1 cellular context compared by ENCODE assay signal in the genomic region with DNA sequence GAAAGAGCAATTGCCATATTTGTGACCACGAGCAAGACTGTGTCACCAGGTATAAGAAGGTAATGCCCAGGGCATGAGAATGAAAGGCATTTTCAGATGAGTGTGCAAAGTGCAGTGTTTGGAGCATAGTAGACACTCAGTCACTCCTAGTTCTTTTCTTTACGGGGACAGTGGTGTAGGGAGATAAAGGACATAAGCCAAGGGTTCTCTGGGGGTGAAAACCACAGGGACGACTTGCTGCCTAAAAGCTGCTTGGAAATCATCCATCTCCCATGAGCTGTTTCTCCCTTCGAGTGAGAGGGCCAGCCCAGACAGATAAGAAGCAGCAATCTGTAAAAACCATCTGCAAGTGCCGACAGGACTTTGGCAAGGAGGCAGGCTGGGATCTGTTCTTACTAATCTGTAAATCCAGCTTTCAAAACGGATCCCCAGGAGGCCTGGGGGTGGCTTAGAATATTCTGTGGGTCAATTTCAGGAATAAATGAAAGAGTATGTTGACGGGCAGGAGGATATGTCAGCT.
TF ChIP-seq lines count a peak whose summit lies in the region.

No MANE protein-coding gene starts in this region.

TF ChIP-seq in K562, 482 proteins besides CTCF, POLR2A, EP300 and RAD21 (continued from another document and continues in another):
- peak; percentile 90 to 93 for TF ChIP-seq NCOA2 (IDR thresholded peaks at IDR 0.05; ENCODE audit: partially characterized antibody in 2 of 2)
- TF ChIP-seq, protein P1, sequence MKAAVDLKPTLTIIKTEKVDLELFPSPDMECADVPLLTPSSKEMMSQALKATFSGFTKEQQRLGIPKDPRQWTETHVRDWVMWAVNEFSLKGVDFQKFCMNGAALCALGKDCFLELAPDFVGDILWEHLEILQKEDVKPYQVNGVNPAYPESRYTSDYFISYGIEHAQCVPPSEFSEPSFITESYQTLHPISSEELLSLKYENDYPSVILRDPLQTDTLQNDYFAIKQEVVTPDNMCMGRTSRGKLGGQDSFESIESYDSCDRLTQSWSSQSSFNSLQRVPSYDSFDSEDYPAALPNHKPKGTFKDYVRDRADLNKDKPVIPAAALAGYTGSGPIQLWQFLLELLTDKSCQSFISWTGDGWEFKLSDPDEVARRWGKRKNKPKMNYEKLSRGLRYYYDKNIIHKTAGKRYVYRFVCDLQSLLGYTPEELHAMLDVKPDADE (conservative IDR thresholded peaks at IDR 0.05; ENCODE audit: control insufficient read depth, low read depth, low read length) = peak; percentile 93
- no peak for TF ChIP-seq SMAD2 (IDR thresholded peaks at IDR 0.05; ENCODE audit: low read depth, low read length)
- no peak for TF ChIP-seq CBX5 (IDR thresholded peaks at IDR 0.05; ENCODE audit: borderline replicate concordance, low read depth)
- TF ChIP-seq, protein P2, sequence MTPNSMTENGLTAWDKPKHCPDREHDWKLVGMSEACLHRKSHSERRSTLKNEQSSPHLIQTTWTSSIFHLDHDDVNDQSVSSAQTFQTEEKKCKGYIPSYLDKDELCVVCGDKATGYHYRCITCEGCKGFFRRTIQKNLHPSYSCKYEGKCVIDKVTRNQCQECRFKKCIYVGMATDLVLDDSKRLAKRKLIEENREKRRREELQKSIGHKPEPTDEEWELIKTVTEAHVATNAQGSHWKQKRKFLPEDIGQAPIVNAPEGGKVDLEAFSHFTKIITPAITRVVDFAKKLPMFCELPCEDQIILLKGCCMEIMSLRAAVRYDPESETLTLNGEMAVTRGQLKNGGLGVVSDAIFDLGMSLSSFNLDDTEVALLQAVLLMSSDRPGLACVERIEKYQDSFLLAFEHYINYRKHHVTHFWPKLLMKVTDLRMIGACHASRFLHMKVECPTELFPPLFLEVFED (CRISPR knock-in tag; conservative IDR thresholded peaks at IDR 0.05) = peak; percentile 64; the same call in 1 of the 2 replicates
- peak; percentile 66 for TF ChIP-seq CEBPB (tag; IDR thresholded peaks at IDR 0.05)
- TF ChIP-seq TRIM28 (IDR thresholded peaks at IDR 0.05) = peak; percentile 87
- TF ChIP-seq, protein P3, sequence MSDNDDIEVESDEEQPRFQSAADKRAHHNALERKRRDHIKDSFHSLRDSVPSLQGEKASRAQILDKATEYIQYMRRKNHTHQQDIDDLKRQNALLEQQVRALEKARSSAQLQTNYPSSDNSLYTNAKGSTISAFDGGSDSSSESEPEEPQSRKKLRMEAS (CRISPR knock-in tag; IDR thresholded peaks at IDR 0.05) = peak; percentile 80
- peak; percentile 65 for TF ChIP-seq ETV1 (tag; conservative IDR thresholded peaks at IDR 0.05; ENCODE audit: low read depth)
- TF ChIP-seq, protein P4, sequence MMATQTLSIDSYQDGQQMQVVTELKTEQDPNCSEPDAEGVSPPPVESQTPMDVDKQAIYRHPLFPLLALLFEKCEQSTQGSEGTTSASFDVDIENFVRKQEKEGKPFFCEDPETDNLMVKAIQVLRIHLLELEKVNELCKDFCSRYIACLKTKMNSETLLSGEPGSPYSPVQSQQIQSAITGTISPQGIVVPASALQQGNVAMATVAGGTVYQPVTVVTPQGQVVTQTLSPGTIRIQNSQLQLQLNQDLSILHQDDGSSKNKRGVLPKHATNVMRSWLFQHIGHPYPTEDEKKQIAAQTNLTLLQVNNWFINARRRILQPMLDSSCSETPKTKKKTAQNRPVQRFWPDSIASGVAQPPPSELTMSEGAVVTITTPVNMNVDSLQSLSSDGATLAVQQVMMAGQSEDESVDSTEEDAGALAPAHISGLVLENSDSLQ (IDR thresholded peaks at IDR 0.05) = peak; percentile 78
- TF ChIP-seq BRD9 (IDR thresholded peaks at IDR 0.05; ENCODE audit: low read depth, partially characterized antibody) = peak; percentile 52
- peak; percentile 84; the same call in 1 of the 2 replicates for TF ChIP-seq BHLHE40 (IDR thresholded peaks at IDR 0.05; ENCODE audit: low read length)
- TF ChIP-seq ZNF764 (CRISPR knock-in tag; IDR thresholded peaks at IDR 0.05; ENCODE audit: low read depth) = no peak
- no peak for TF ChIP-seq POLR3G (IDR thresholded peaks at IDR 0.05; ENCODE audit: extremely low read depth, insufficient read length, insufficient replicate concordance)
- TF ChIP-seq, protein P5, sequence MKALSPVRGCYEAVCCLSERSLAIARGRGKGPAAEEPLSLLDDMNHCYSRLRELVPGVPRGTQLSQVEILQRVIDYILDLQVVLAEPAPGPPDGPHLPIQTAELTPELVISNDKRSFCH (CRISPR knock-in tag; IDR thresholded peaks at IDR 0.05) = no peak
- TF ChIP-seq, protein P5 (tag; IDR thresholded peaks at IDR 0.05) = peak; percentile 55; the same call in 1 of the 2 replicates
- TF ChIP-seq TEAD4 (IDR thresholded peaks at IDR 0.05; ENCODE audit: low read length) = peak; percentile 100
- no peak for TF ChIP-seq TEAD4 (CRISPR knock-in tag; IDR thresholded peaks at IDR 0.05; ENCODE audit: borderline replicate concordance)
- peak; percentile 86 for TF ChIP-seq ZNF311 (CRISPR knock-in tag; IDR thresholded peaks at IDR 0.05)
- no peak for TF ChIP-seq ZNF444 (CRISPR knock-in tag; IDR thresholded peaks at IDR 0.05)
- TF ChIP-seq, protein P6, sequence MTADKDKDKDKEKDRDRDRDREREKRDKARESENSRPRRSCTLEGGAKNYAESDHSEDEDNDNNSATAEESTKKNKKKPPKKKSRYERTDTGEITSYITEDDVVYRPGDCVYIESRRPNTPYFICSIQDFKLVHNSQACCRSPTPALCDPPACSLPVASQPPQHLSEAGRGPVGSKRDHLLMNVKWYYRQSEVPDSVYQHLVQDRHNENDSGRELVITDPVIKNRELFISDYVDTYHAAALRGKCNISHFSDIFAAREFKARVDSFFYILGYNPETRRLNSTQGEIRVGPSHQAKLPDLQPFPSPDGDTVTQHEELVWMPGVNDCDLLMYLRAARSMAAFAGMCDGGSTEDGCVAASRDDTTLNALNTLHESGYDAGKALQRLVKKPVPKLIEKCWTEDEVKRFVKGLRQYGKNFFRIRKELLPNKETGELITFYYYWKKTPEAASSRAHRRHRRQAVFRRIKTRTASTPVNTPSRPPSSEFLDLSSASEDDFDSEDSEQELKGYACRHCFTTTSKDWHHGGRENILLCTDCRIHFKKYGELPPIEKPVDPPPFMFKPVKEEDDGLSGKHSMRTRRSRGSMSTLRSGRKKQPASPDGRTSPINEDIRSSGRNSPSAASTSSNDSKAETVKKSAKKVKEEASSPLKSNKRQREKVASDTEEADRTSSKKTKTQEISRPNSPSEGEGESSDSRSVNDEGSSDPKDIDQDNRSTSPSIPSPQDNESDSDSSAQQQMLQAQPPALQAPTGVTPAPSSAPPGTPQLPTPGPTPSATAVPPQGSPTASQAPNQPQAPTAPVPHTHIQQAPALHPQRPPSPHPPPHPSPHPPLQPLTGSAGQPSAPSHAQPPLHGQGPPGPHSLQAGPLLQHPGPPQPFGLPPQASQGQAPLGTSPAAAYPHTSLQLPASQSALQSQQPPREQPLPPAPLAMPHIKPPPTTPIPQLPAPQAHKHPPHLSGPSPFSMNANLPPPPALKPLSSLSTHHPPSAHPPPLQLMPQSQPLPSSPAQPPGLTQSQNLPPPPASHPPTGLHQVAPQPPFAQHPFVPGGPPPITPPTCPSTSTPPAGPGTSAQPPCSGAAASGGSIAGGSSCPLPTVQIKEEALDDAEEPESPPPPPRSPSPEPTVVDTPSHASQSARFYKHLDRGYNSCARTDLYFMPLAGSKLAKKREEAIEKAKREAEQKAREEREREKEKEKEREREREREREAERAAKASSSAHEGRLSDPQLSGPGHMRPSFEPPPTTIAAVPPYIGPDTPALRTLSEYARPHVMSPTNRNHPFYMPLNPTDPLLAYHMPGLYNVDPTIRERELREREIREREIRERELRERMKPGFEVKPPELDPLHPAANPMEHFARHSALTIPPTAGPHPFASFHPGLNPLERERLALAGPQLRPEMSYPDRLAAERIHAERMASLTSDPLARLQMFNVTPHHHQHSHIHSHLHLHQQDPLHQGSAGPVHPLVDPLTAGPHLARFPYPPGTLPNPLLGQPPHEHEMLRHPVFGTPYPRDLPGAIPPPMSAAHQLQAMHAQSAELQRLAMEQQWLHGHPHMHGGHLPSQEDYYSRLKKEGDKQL (CRISPR knock-in tag; IDR thresholded peaks at IDR 0.05; ENCODE audit: borderline replicate concordance) = peak; percentile 40; the same call in 1 of the 2 replicates
- no peak for TF ChIP-seq NFYB (IDR thresholded peaks at IDR 0.05; ENCODE audit: extremely low read depth, insufficient read length)
- peak; percentile 95 for TF ChIP-seq CBFB (CRISPR knock-in tag; IDR thresholded peaks at IDR 0.05)
- no peak for TF ChIP-seq CBX2 (IDR thresholded peaks at IDR 0.05; ENCODE audit: insufficient read depth, low read length, poor library complexity, severe bottlenecking)
- TF ChIP-seq, protein P7, sequence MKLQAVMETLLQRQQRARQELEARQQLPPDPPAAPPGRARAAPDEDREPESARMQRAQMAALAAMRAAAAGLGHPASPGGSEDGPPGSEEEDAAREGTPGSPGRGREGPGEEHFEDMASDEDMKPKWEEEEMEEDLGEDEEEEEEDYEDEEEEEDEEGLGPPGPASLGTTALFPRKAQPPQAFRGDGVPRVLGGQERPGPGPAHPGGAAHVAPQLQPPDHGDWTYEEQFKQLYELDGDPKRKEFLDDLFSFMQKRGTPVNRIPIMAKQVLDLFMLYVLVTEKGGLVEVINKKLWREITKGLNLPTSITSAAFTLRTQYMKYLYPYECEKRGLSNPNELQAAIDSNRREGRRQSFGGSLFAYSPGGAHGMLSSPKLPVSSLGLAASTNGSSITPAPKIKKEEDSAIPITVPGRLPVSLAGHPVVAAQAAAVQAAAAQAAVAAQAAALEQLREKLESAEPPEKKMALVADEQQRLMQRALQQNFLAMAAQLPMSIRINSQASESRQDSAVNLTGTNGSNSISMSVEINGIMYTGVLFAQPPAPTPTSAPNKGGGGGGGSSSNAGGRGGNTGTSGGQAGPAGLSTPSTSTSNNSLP (IDR thresholded peaks at IDR 0.05; ENCODE audit: borderline replicate concordance, low read depth, low read length) = no peak
- peak; percentile 63; the same call in 1 of the 2 replicates for TF ChIP-seq ZNF134 (CRISPR knock-in tag; conservative IDR thresholded peaks at IDR 0.05)
- TF ChIP-seq EHMT2 (IDR thresholded peaks at IDR 0.05) = peak; percentile 62; the same call in 1 of the 2 replicates
- peak; percentile 97 to 99 for TF ChIP-seq RCOR1 (IDR thresholded peaks at IDR 0.05; ENCODE audit: borderline replicate concordance in 1 of 2, low read depth in 2 of 2, low read length in 2 of 2)
- no peak for TF ChIP-seq PRMT5 (CRISPR knock-in tag; IDR thresholded peaks at IDR 0.05)
- no peak for TF ChIP-seq KDM2B (CRISPR knock-in tag; IDR thresholded peaks at IDR 0.05)
- TF ChIP-seq, protein P8, sequence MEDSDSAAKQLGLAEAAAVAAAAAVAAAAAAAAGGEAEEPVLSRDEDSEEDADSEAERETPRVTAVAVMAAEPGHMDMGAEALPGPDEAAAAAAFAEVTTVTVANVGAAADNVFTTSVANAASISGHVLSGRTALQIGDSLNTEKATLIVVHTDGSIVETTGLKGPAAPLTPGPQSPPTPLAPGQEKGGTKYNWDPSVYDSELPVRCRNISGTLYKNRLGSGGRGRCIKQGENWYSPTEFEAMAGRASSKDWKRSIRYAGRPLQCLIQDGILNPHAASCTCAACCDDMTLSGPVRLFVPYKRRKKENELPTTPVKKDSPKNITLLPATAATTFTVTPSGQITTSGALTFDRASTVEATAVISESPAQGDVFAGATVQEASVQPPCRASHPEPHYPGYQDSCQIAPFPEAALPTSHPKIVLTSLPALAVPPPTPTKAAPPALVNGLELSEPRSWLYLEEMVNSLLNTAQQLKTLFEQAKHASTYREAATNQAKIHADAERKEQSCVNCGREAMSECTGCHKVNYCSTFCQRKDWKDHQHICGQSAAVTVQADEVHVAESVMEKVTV (CRISPR knock-in tag; IDR thresholded peaks at IDR 0.05) = peak; percentile 41; the same call in 1 of the 2 replicates
- no peak for TF ChIP-seq ZFP30 (CRISPR knock-in tag; IDR thresholded peaks at IDR 0.05; ENCODE audit: borderline replicate concordance)
- no peak for TF ChIP-seq ZNF699 (CRISPR knock-in tag; IDR thresholded peaks at IDR 0.05; ENCODE audit: insufficient replicate concordance)
- no peak for TF ChIP-seq HDGF (IDR thresholded peaks at IDR 0.05)
- TF ChIP-seq CBX8 (IDR thresholded peaks at IDR 0.05; ENCODE audit: borderline replicate concordance, extremely low read depth, low read depth, low read length, poor library complexity, severe bottlenecking) = no peak
- peak; percentile 99 for TF ChIP-seq HDAC3 (IDR thresholded peaks at IDR 0.05; ENCODE audit: borderline replicate concordance, partially characterized antibody)
- TF ChIP-seq SIN3B (IDR thresholded peaks at IDR 0.05; ENCODE audit: low read depth) = no peak
- peak; percentile 95 for TF ChIP-seq MTA3 (IDR thresholded peaks at IDR 0.05; ENCODE audit: borderline replicate concordance)
- peak; percentile 86; the same call in 1 of the 2 replicates for TF ChIP-seq ERF (CRISPR knock-in tag; IDR thresholded peaks at IDR 0.05)
- no peak for TF ChIP-seq RFX7 (CRISPR knock-in tag; IDR thresholded peaks at IDR 0.05)
- TF ChIP-seq ARID1B (IDR thresholded peaks at IDR 0.05) = peak; percentile 100
- TF ChIP-seq ARID2 (IDR thresholded peaks at IDR 0.05) = no peak
- TF ChIP-seq KAT8 (IDR thresholded peaks at IDR 0.05; ENCODE audit: low read depth) = no peak
- TF ChIP-seq, protein P9, sequence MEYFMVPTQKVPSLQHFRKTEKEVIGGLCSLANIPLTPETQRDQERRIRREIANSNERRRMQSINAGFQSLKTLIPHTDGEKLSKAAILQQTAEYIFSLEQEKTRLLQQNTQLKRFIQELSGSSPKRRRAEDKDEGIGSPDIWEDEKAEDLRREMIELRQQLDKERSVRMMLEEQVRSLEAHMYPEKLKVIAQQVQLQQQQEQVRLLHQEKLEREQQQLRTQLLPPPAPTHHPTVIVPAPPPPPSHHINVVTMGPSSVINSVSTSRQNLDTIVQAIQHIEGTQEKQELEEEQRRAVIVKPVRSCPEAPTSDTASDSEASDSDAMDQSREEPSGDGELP (CRISPR knock-in tag; IDR thresholded peaks at IDR 0.05; ENCODE audit: borderline replicate concordance) = peak; percentile 86
- TF ChIP-seq ZBTB8A (IDR thresholded peaks at IDR 0.05; ENCODE audit: partially characterized antibody) = no peak
- TF ChIP-seq, protein P10, sequence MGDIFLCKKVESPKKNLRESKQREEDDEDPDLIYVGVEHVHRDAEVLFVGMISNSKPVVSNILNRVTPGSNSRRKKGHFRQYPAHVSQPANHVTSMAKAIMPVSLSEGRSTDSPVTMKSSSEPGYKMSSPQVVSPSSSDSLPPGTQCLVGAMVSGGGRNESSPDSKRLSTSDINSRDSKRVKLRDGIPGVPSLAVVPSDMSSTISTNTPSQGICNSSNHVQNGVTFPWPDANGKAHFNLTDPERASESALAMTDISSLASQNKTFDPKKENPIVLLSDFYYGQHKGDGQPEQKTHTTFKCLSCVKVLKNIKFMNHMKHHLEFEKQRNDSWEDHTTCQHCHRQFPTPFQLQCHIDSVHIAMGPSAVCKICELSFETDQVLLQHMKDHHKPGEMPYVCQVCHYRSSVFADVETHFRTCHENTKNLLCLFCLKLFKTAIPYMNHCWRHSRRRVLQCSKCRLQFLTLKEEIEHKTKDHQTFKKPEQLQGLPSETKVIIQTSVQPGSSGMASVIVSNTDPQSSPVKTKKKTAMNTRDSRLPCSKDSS (IDR thresholded peaks at IDR 0.05; ENCODE audit: low read depth, partially characterized antibody) = no peak
- no peak for TF ChIP-seq HSF4 (CRISPR knock-in tag; IDR thresholded peaks at IDR 0.05; ENCODE audit: borderline replicate concordance)
